26 cellular contexts compared by ENCODE assay signal in genomic region chr3:138245026-138245425, GRCh38. TPM values are rescaled to one million over a fixed set of nuclear protein-coding genes. Genes with fewer than 3 reads are reported as not detected.
DNase-seq lines count a peak whose midpoint lies in the region; ATAC-seq and TF ChIP-seq lines count a peak whose summit lies in the region.
"Had no signal": no experiment of that assay in that cellular context is flagged by ENCODE, and none has a peak within 500 bp of the region (broad histone marks: within the 10 kb centered on the region; RNA-seq: fewer than 3 reads in every experiment).

No MANE protein-coding gene starts in this region.

- POLR2A ChIA-PET in activated CD8-positive, alpha-beta T cell treated with anti-CD3 and anti-CD28 coated beads for 36 hours (lab: Charles Lee), result no interaction called here
- POLR2A ChIA-PET in activated CD8-positive, alpha-beta T cell treated with anti-CD3 and anti-CD28 coated beads, Interleukin-2, amount 10 ng/mL, durations not matched to agents 7 days and 5 days (lab: Charles Lee), result no interaction called here
- POLR2A ChIA-PET in PC-3 (lab: Charles Lee; ENCODE audit: unreplicated experiment), result no interaction called here

- H3K9me3 Mint-ChIP-seq in activated CD8-positive, alpha-beta T cell treated with anti-CD3 and anti-CD28 coated beads for 36 hours, result no peaks in the 10 kb centered on the region
- H3K9me3 Mint-ChIP-seq in activated CD8-positive, alpha-beta T cell treated with anti-CD3 and anti-CD28 coated beads, Interleukin-2, amount 10 ng/mL, durations not matched to agents 7 days and 5 days (ENCODE audit: insufficient read depth), result no peaks in the 10 kb centered on the region
- no peaks in the 10 kb centered on the region for H3K9me3 Mint-ChIP-seq in activated naive CD4-positive, alpha-beta T cell treated with anti-CD3 and anti-CD28 coated beads, Interleukin-2, amount 50 U/mL, for 24 hours
- no peaks in the 10 kb centered on the region for H3K9me3 Mint-ChIP-seq in stimulated activated effector memory CD8-positive, alpha-beta T cell treated with anti-CD3 and anti-CD28 coated beads, Interleukin-12 subunit alpha, Interleukin-12 subunit beta, amount 100 ng/mL, for 72 hours
- H3K9me3 Mint-ChIP-seq: CD4-positive, alpha-beta memory T cell; CD4-positive, CD25-positive, alpha-beta regulatory T cell; CD8-positive, alpha-beta memory T cell had no signal

- H3K27ac ChIP-seq in PC-3 (ENCODE audit: low read length), result peak overlapping the region; percentile 75
- H3K27ac ChIP-seq: BLaER1 had no signal

- H3K9me3 ChIP-seq in PC-3 (ENCODE audit: low read length), result no peaks in the 10 kb centered on the region
- H3K9me3 ChIP-seq: BE2C, BLaER1 had no signal

- H3K27me3 Mint-ChIP-seq in activated CD8-positive, alpha-beta T cell treated with anti-CD3 and anti-CD28 coated beads for 36 hours, result no peaks in the 10 kb centered on the region
- no peaks in the 10 kb centered on the region for H3K27me3 Mint-ChIP-seq in activated CD8-positive, alpha-beta T cell treated with anti-CD3 and anti-CD28 coated beads, Interleukin-2, amount 10 ng/mL, durations not matched to agents 7 days and 5 days (ENCODE audit: low read depth)
- H3K27me3 Mint-ChIP-seq in activated naive CD4-positive, alpha-beta T cell treated with anti-CD3 and anti-CD28 coated beads, Interleukin-2, amount 50 U/mL, for 24 hours, result no peaks in the 10 kb centered on the region
- H3K27me3 Mint-ChIP-seq: CD4-positive, alpha-beta memory T cell; CD4-positive, CD25-positive, alpha-beta regulatory T cell; CD8-positive, alpha-beta memory T cell had no signal

- no peak overlapping the region for H2AFZ ChIP-seq in PC-3 (ENCODE audit: low read length)

- H3K36me3 Mint-ChIP-seq in activated CD8-positive, alpha-beta T cell treated with anti-CD3 and anti-CD28 coated beads for 36 hours (ENCODE audit: low read depth), result peaks cover 39% of the 10 kb centered on the region
- peaks cover 52% of the 10 kb centered on the region for H3K36me3 Mint-ChIP-seq in activated CD8-positive, alpha-beta T cell treated with anti-CD3 and anti-CD28 coated beads, Interleukin-2, amount 10 ng/mL, durations not matched to agents 7 days and 5 days (ENCODE audit: low read depth)
- H3K36me3 Mint-ChIP-seq in activated naive CD4-positive, alpha-beta T cell treated with anti-CD3 and anti-CD28 coated beads, Interleukin-2, amount 50 U/mL, for 24 hours, result peaks cover 34% of the 10 kb centered on the region
- H3K36me3 Mint-ChIP-seq in stimulated activated effector memory CD8-positive, alpha-beta T cell treated with anti-CD3 and anti-CD28 coated beads, Interleukin-12 subunit alpha, Interleukin-12 subunit beta, amount 100 ng/mL, for 72 hours, result peaks cover 70% of the 10 kb centered on the region

- H3K79me2 ChIP-seq in PC-3 (ENCODE audit: low read length), result no peaks in the 10 kb centered on the region

- H3K4me1 Mint-ChIP-seq in activated CD8-positive, alpha-beta T cell treated with anti-CD3 and anti-CD28 coated beads for 36 hours (ENCODE audit: low read depth), result no peaks in the 10 kb centered on the region
- no peaks in the 10 kb centered on the region for H3K4me1 Mint-ChIP-seq in activated CD8-positive, alpha-beta T cell treated with anti-CD3 and anti-CD28 coated beads, Interleukin-2, amount 10 ng/mL, durations not matched to agents 7 days and 5 days (ENCODE audit: low read depth)
- no peaks in the 10 kb centered on the region for H3K4me1 Mint-ChIP-seq in activated naive CD4-positive, alpha-beta T cell treated with anti-CD3 and anti-CD28 coated beads, Interleukin-2, amount 50 U/mL, for 24 hours
- no peaks in the 10 kb centered on the region for H3K4me1 Mint-ChIP-seq in stimulated activated effector memory CD8-positive, alpha-beta T cell treated with anti-CD3 and anti-CD28 coated beads, Interleukin-12 subunit alpha, Interleukin-12 subunit beta, amount 100 ng/mL, for 72 hours
- H3K4me1 Mint-ChIP-seq: CD14-positive monocyte; CD4-positive, alpha-beta memory T cell; CD8-positive, alpha-beta memory T cell had no signal

- peaks cover 2% of the 10 kb centered on the region; the same call in 1 of the 2 replicates for H3K36me3 ChIP-seq in PC-3 (ENCODE audit: low read depth, low read length)

- H3K27ac Mint-ChIP-seq in activated CD8-positive, alpha-beta T cell treated with anti-CD3 and anti-CD28 coated beads for 36 hours, result no peak overlapping the region
- H3K27ac Mint-ChIP-seq in activated CD8-positive, alpha-beta T cell treated with anti-CD3 and anti-CD28 coated beads, Interleukin-2, amount 10 ng/mL, durations not matched to agents 7 days and 5 days, result no peak overlapping the region
- H3K27ac Mint-ChIP-seq in activated naive CD4-positive, alpha-beta T cell treated with anti-CD3 and anti-CD28 coated beads, Interleukin-2, amount 50 U/mL, for 24 hours, result peak overlapping the region; percentile 15
- no peak overlapping the region for H3K27ac Mint-ChIP-seq in stimulated activated effector memory CD8-positive, alpha-beta T cell treated with anti-CD3 and anti-CD28 coated beads, Interleukin-12 subunit alpha, Interleukin-12 subunit beta, amount 100 ng/mL, for 72 hours
- H3K27ac Mint-ChIP-seq: CD14-positive monocyte; CD4-positive, CD25-positive, alpha-beta regulatory T cell had no signal

- no peaks in the 10 kb centered on the region for H3F3A ChIP-seq in PC-3 (ENCODE audit: low read length, unreplicated experiment)

- BruUV-seq in PC-3 (replicated peaks; lab: Mats Ljungman, UMichigan), result no TSS peak

- H3K27me3 ChIP-seq in PC-3 (ENCODE audit: low read length), result no peaks in the 10 kb centered on the region
- H3K27me3 ChIP-seq: BE2C, BLaER1 had no signal

- intact Hi-C loops in activated CD8-positive, alpha-beta T cell treated with anti-CD3 and anti-CD28 coated beads for 36 hours (cut with micrococcal nuclease), result no loop called here
- intact Hi-C loops in PC-3 (cut with micrococcal nuclease), result loop anchor here (1.0 kb wide), 1 partner anchor 58 kb away; the partner anchor contains the start of gene ARMC8

- peaks cover 10% of the 10 kb centered on the region; the same call in 1 of the 2 replicates for H3K4me1 ChIP-seq in PC-3 (ENCODE audit: insufficient read depth, low read length)
- H3K4me1 ChIP-seq: BE2C, BLaER1 had no signal

- no peaks in the 10 kb centered on the region for H4K20me1 ChIP-seq in PC-3 (ENCODE audit: low read length)
- H4K20me1 ChIP-seq: BLaER1 had no signal

- ATAC-seq in activated CD8-positive, alpha-beta T cell treated with anti-CD3 and anti-CD28 coated beads for 36 hours, result no peak
- ATAC-seq in activated CD8-positive, alpha-beta T cell treated with anti-CD3 and anti-CD28 coated beads, Interleukin-2, amount 10 ng/mL, durations not matched to agents 7 days and 5 days, result no peak
- peak; percentile 25 for ATAC-seq in PC-3
- peak; percentile 74 for ATAC-seq in stimulated activated effector memory CD8-positive, alpha-beta T cell treated with anti-CD3 and anti-CD28 coated beads, Interleukin-12 subunit alpha, Interleukin-12 subunit beta, amount 100 ng/mL, for 72 hours
- no peak for ATAC-seq in HG03097 (IDR thresholded peaks at IDR 0.05; ENCODE audit: low FRiP score, unreplicated experiment)
- ATAC-seq in HG03045 (IDR thresholded peaks at IDR 0.05; ENCODE audit: unreplicated experiment), result no peak
- ATAC-seq: GM12878 had no signal

- no peak for TF ChIP-seq CTCF in activated CD8-positive, alpha-beta T cell treated with anti-CD3 and anti-CD28 coated beads for 36 hours (IDR thresholded peaks at IDR 0.05)
- TF ChIP-seq CTCF in PC-3 (conservative IDR thresholded peaks at IDR 0.05; ENCODE audit: low read depth, low read length), result no peak

- H3K4me3 ChIP-seq in PC-3 (ENCODE audit: low read length), result no peak overlapping the region
- H3K4me3 ChIP-seq: BLaER1, GM12878 had no signal

- no peak overlapping the region for H3K9ac ChIP-seq in PC-3 (ENCODE audit: low read length)
- H3K9ac ChIP-seq: BLaER1 had no signal

- no peaks in the 10 kb centered on the region for H3K9me2 ChIP-seq in PC-3 (replicated peaks; ENCODE audit: low read length)

- DNase-seq in activated CD8-positive, alpha-beta T cell treated with anti-CD3 and anti-CD28 coated beads for 36 hours, result peak; percentile 4
- DNase-seq in activated CD8-positive, alpha-beta T cell treated with anti-CD3 and anti-CD28 coated beads, Interleukin-2, amount 10 ng/mL, durations not matched to agents 7 days and 5 days, result no peak
- DNase-seq in activated naive CD4-positive, alpha-beta T cell treated with Interleukin-2 at 50 U/mL for 16 hours, result no peak
- peak; percentile 18 for DNase-seq in PC-3
- no peak for DNase-seq in stimulated activated effector memory CD8-positive, alpha-beta T cell treated with anti-CD3 and anti-CD28 coated beads, Interleukin-12 subunit alpha, Interleukin-12 subunit beta, amount 100 ng/mL, for 72 hours (ENCODE audit: low spot score in 2 of 2)
- DNase-seq: 8988T; ACHN; BE2C; C1 segment of cervical spinal cord; CD4-positive, alpha-beta memory T cell; CD4-positive, CD25-positive, alpha-beta regulatory T cell; CD8-positive, alpha-beta memory T cell; COR-L47; DMS 273 treated with DMSO at 0.1 percent for 48 hours; DMS153; DMS53; DMS79; DND-41; EL; GDM1 had no signal

- CTCF ChIA-PET in activated CD8-positive, alpha-beta T cell treated with anti-CD3 and anti-CD28 coated beads for 36 hours (lab: Charles Lee), result no interaction called here
- CTCF ChIA-PET in activated CD8-positive, alpha-beta T cell treated with anti-CD3 and anti-CD28 coated beads, Interleukin-2, amount 10 ng/mL, durations not matched to agents 7 days and 5 days (lab: Charles Lee), result no interaction called here
- CTCF ChIA-PET in PC-3 (lab: Charles Lee), result no interaction called here

- H3K4me2 ChIP-seq in PC-3 (ENCODE audit: low read length), result no peak overlapping the region
- H3K4me2 ChIP-seq: BLaER1 had no signal

- H3K4me3 Mint-ChIP-seq in activated CD8-positive, alpha-beta T cell treated with anti-CD3 and anti-CD28 coated beads for 36 hours, result no peak overlapping the region
- H3K4me3 Mint-ChIP-seq in activated CD8-positive, alpha-beta T cell treated with anti-CD3 and anti-CD28 coated beads, Interleukin-2, amount 10 ng/mL, durations not matched to agents 7 days and 5 days, result no peak overlapping the region
- no peak overlapping the region for H3K4me3 Mint-ChIP-seq in activated naive CD4-positive, alpha-beta T cell treated with anti-CD3 and anti-CD28 coated beads, Interleukin-2, amount 50 U/mL, for 24 hours
- H3K4me3 Mint-ChIP-seq in stimulated activated effector memory CD8-positive, alpha-beta T cell treated with anti-CD3 and anti-CD28 coated beads, Interleukin-12 subunit alpha, Interleukin-12 subunit beta, amount 100 ng/mL, for 72 hours, result no peak overlapping the region
- H3K4me3 Mint-ChIP-seq: CD14-positive monocyte; CD4-positive, alpha-beta memory T cell; CD4-positive, CD25-positive, alpha-beta regulatory T cell; CD8-positive, alpha-beta memory T cell had no signal

RNA-seq across cellular contexts. Expression of gene ARMC8, which starts 57.9 kb away (rescaled TPM):
- total RNA-seq in activated CD8-positive, alpha-beta T cell treated with anti-CD3 and anti-CD28 coated beads for 36 hours, result 10 to 100 TPM; 48.1 to 51.4 TPM
- total RNA-seq in activated CD8-positive, alpha-beta T cell treated with anti-CD3 and anti-CD28 coated beads, Interleukin-2, amount 10 ng/mL, durations not matched to agents 7 days and 5 days, result 10 to 100 TPM; 50.4 to 53.2 TPM
- total RNA-seq in PC-3 (2014; rRNA removed), result 15.0 and 21.1 TPM in 2 replicates

Comparison
In these comparisons a context has a peak if more than half of its experiments do, and no peak if none do; other contexts are left out.
1. DNase-seq: peak in activated CD8-positive, alpha-beta T cell treated with anti-CD3 and anti-CD28 coated beads for 36 hours (single experiment) and PC-3 (single experiment); none in activated CD8-positive, alpha-beta T cell treated with anti-CD3 and anti-CD28 coated beads, Interleukin-2, amount 10 ng/mL, durations not matched to agents 7 days and 5 days (single experiment), activated naive CD4-positive, alpha-beta T cell treated with Interleukin-2 at 50 U/mL for 16 hours (single experiment) and stimulated activated effector memory CD8-positive, alpha-beta T cell treated with anti-CD3 and anti-CD28 coated beads, Interleukin-12 subunit alpha, Interleukin-12 subunit beta, amount 100 ng/mL, for 72 hours (0 of 2).
2. ATAC-seq: peak in PC-3 (single experiment) and stimulated activated effector memory CD8-positive, alpha-beta T cell treated with anti-CD3 and anti-CD28 coated beads, Interleukin-12 subunit alpha, Interleukin-12 subunit beta, amount 100 ng/mL, for 72 hours (single experiment); none in activated CD8-positive, alpha-beta T cell treated with anti-CD3 and anti-CD28 coated beads for 36 hours (single experiment), activated CD8-positive, alpha-beta T cell treated with anti-CD3 and anti-CD28 coated beads, Interleukin-2, amount 10 ng/mL, durations not matched to agents 7 days and 5 days (single experiment), HG03097 (single experiment) and HG03045 (single experiment).